Comparison of ENCODE assay signal across 8 cellular contexts in genomic region chr11:18720086-18720810, GRCh38. TPM values are rescaled to one million over a fixed set of nuclear protein-coding genes. Genes with fewer than 3 reads are reported as not detected.
A peak's percentile ranks its signal among the peaks of the same experiment; 100 is the strongest.
DNase-seq lines count a peak whose midpoint lies in the region; TF ChIP-seq lines count a peak whose summit lies in the region.

No MANE protein-coding gene starts in this region.

- no peak for TF ChIP-seq EP300 in neural cell (conservative IDR thresholded peaks at IDR 0.05; ENCODE audit: poor library complexity, severe bottlenecking)

- H3K4me1 Mint-ChIP-seq in CD4-positive, alpha-beta memory T cell, result peaks cover 5 to 13% (median 7%) of the 10 kb centered on the region in 4 donors

- H3K27me3 ChIP-seq in CD4-positive, alpha-beta memory T cell (ENCODE audit: insufficient read depth, low read length), result no peaks in the 10 kb centered on the region
- no peaks in the 10 kb centered on the region; the same call in 1 of the 2 replicates for H3K27me3 ChIP-seq in MM.1S (replicated peaks; ENCODE audit: insufficient read depth, low read length)
- peaks cover 27% of the 10 kb centered on the region for H3K27me3 ChIP-seq in ectodermal cell (ENCODE audit: control insufficient read depth, insufficient read depth, low read length, poor library complexity, severe bottlenecking)
- peaks cover 9% of the 10 kb centered on the region for H3K27me3 ChIP-seq in neural cell (ENCODE audit: insufficient read depth, low read depth, low read length)

- TF ChIP-seq CTCF in MM.1S (IDR thresholded peaks at IDR 0.05; ENCODE audit: low read length) (no peak), neural cell (IDR thresholded peaks at IDR 0.05; ENCODE audit: poor library complexity, severe bottlenecking) (no peak)

- H3K79me2 ChIP-seq in MM.1S (ENCODE audit: low read length) (no peaks in the 10 kb centered on the region), neural cell (replicated peaks; ENCODE audit: insufficient read depth, low read length) (no peaks in the 10 kb centered on the region)

- CTCF ChIA-PET in CD4-positive, alpha-beta memory T cell (lab: Charles Lee; ENCODE audit: partially characterized antibody), result interaction anchor here (0.6 to 5.2 kb wide), 13 partner anchors 7 to 1443 kb away, joined by 3 to 59 read pairs (median 7); partner anchors contain the start of genes TMEM86A and TSG101

- TF ChIP-seq RAD21 in neural cell (conservative IDR thresholded peaks at IDR 0.05), result no peak

- H3F3A ChIP-seq in MM.1S (ENCODE audit: insufficient read depth, low read length), result peaks cover 7% of the 10 kb centered on the region; the same call in 1 of the 2 replicates
- H3F3A ChIP-seq in neural cell (ENCODE audit: insufficient read depth, low read length, poor library complexity, severe bottlenecking), result no peaks in the 10 kb centered on the region

- H3K4me2 ChIP-seq in MM.1S (ENCODE audit: low read depth, low read length), result peak overlapping the region; percentile 99
- no peak overlapping the region for H3K4me2 ChIP-seq in neural cell (ENCODE audit: low read length)

- H2AFZ ChIP-seq in MM.1S (ENCODE audit: low read length), result peak overlapping the region; percentile 99; the same call in 1 of the 2 replicates
- H2AFZ ChIP-seq in neural cell (ENCODE audit: low read depth, low read length), result no peak overlapping the region

- POLR2A ChIA-PET in CD4-positive, alpha-beta memory T cell (lab: Charles Lee; ENCODE audit: partially characterized antibody), result interaction anchor here (0.8 to 2.8 kb wide), 4 partner anchors 14 to 399 kb away, joined by 3 to 19 read pairs (median 10); partner anchors contain the start of genes HPS5 and TSG101

- DNase-seq in CD4-positive, alpha-beta memory T cell, result no peak
- DNase-seq in MM.1S (no peak), KG1 (lab: John Stamatoyannopoulos, UW) (no peak), NCI-H446 treated with DMSO at 0.1 percent for 48 hours (lab: John Stamatoyannopoulos, UW) (no peak), posterior vena cava (ENCODE audit: low spot score) (no peak), GOT3 (lab: John Stamatoyannopoulos, UW) (no peak)

- H3K27ac Mint-ChIP-seq in CD4-positive, alpha-beta memory T cell, result peak overlapping the region in 4 of 7 donors; percentile 53 to 96 (median 80)

- no peaks in the 10 kb centered on the region for H3K9me3 ChIP-seq in CD4-positive, alpha-beta memory T cell (ENCODE audit: control insufficient read depth in 1 of 2, low read length in 2 of 2)
- H3K9me3 ChIP-seq in MM.1S (replicated peaks; ENCODE audit: insufficient read depth, low read length) (no peaks in the 10 kb centered on the region), ectodermal cell (ENCODE audit: control insufficient read depth, low read length) (no peaks in the 10 kb centered on the region), neural cell (ENCODE audit: low read length) (no peaks in the 10 kb centered on the region)

- peak overlapping the region; percentile 72 to 96 (median 92) for H3K4me3 Mint-ChIP-seq in CD4-positive, alpha-beta memory T cell

- peaks cover 5% of the 10 kb centered on the region for H3K4me1 ChIP-seq in CD4-positive, alpha-beta memory T cell (ENCODE audit: insufficient read depth, low read length)
- no peaks in the 10 kb centered on the region for H3K4me1 ChIP-seq in MM.1S (ENCODE audit: low read length)
- peaks cover 6% of the 10 kb centered on the region for H3K4me1 ChIP-seq in ectodermal cell (ENCODE audit: control insufficient read depth, insufficient read depth, low read length)

- whole genome bisulfite sequencing in ectodermal cell, 2 experiments, result 86 to 89% methylated on average over 5 of the region's 5 CpGs

- no peaks in the 10 kb centered on the region for H4K20me1 ChIP-seq in MM.1S (ENCODE audit: insufficient read depth, low read length)
- H4K20me1 ChIP-seq in neural cell (ENCODE audit: insufficient read depth), result no peaks in the 10 kb centered on the region

- H3K36me3 ChIP-seq in CD4-positive, alpha-beta memory T cell (ENCODE audit: insufficient read depth, low read length), result no peaks in the 10 kb centered on the region
- no peaks in the 10 kb centered on the region for H3K36me3 ChIP-seq in MM.1S (replicated peaks; ENCODE audit: insufficient read depth, low read length)
- no peaks in the 10 kb centered on the region for H3K36me3 ChIP-seq in ectodermal cell (ENCODE audit: control insufficient read depth, insufficient read depth, low read length)
- no peaks in the 10 kb centered on the region for H3K36me3 ChIP-seq in neural cell (ENCODE audit: insufficient read depth, low read length)

- no peak overlapping the region for H3K4me3 ChIP-seq in CD4-positive, alpha-beta memory T cell (ENCODE audit: low read length in 2 of 2)
- H3K4me3 ChIP-seq in MM.1S (ENCODE audit: low read length) (no peak overlapping the region), ectodermal cell (ENCODE audit: insufficient read depth, low read depth, low read length) (peak overlapping the region; percentile 58), neural cell (ENCODE audit: low read length) (no peak overlapping the region)

- H3K36me3 Mint-ChIP-seq in CD4-positive, alpha-beta memory T cell, result no peaks in the 10 kb centered on the region

- H3K27ac ChIP-seq in CD4-positive, alpha-beta memory T cell (ENCODE audit: low read depth, low read length), result no peak overlapping the region
- H3K27ac ChIP-seq in MM.1S (ENCODE audit: low read length) (no peak overlapping the region), ectodermal cell (ENCODE audit: insufficient read depth, low read depth, low read length, poor library complexity, severe bottlenecking) (no peak overlapping the region), neural cell (ENCODE audit: low read length) (no peak overlapping the region)

- H3K9me3 Mint-ChIP-seq in CD4-positive, alpha-beta memory T cell, result no peaks in the 10 kb centered on the region

- H3K27me3 Mint-ChIP-seq in CD4-positive, alpha-beta memory T cell, result no peaks in the 10 kb centered on the region

- intact Hi-C loops in CD4-positive, alpha-beta memory T cell (cut with micrococcal nuclease), result loop anchor here (2.0 to 5.0 kb wide), 4 partner anchors 21 to 193 kb away; partner anchors contain the start of genes TMEM86A, TSG101 and UEVLD
- intact Hi-C loops in posterior vena cava (cut with DNase I), result no loop called here

- no peak overlapping the region for H3K9ac ChIP-seq in MM.1S (ENCODE audit: low read length)
- peak overlapping the region; percentile 55 for H3K9ac ChIP-seq in neural cell (ENCODE audit: low read length)

- H3K9me2 ChIP-seq in MM.1S (replicated peaks; ENCODE audit: insufficient read depth, low read length) (no peaks in the 10 kb centered on the region), neural cell (ENCODE audit: insufficient read depth, low read length) (no peaks in the 10 kb centered on the region)

TF ChIP-seq in neural cell, 6 proteins besides CTCF, POLR2A, EP300 and RAD21:
- no peak for TF ChIP-seq REST (IDR thresholded peaks at IDR 0.05; ENCODE audit: borderline replicate concordance)
- no peak for TF ChIP-seq EZH2 (IDR thresholded peaks at IDR 0.05; ENCODE audit: borderline replicate concordance, insufficient read depth, low read length, poor library complexity, severe bottlenecking)
- no peak for TF ChIP-seq POLR2AphosphoS5 (IDR thresholded peaks at IDR 0.05)
- no peak for TF ChIP-seq TAF1 (IDR thresholded peaks at IDR 0.05; ENCODE audit: low read depth)
- no peak for TF ChIP-seq SMC3 (conservative IDR thresholded peaks at IDR 0.05; ENCODE audit: poor library complexity)
- no peak for TF ChIP-seq MXI1 (conservative IDR thresholded peaks at IDR 0.05; ENCODE audit: poor library complexity, severe bottlenecking)

RNA-seq across cellular contexts. Expression of gene IGSF22, which starts 5.7 kb away (rescaled TPM):
- total RNA-seq in CD4-positive, alpha-beta memory T cell, result 1 to 10 TPM; 5.3 to 8.0 TPM
- polyA plus RNA-seq in CD4-positive, alpha-beta memory T cell, result 1 to 10 TPM; 4.6 to 5.8 TPM
- polyA plus RNA-seq in ectodermal cell (2013, experiment 1 of 4), result 0.13 TPM
- 0.46 TPM for polyA plus RNA-seq in ectodermal cell (2013, experiment 2 of 4)
- 0.05 TPM for polyA plus RNA-seq in ectodermal cell (2013, experiment 3 of 4)
- 0.08 TPM for polyA plus RNA-seq in ectodermal cell (2013, experiment 4 of 4)
- 0.68 and 0.90 TPM in 2 replicates for polyA plus RNA-seq in neural cell
- 0.24 and 0.35 TPM in 2 replicates for polyA minus RNA-seq in neural cell
- under 1 TPM in 1 of 2 donors, not detected in 1; 0.38 TPM for total RNA-seq in posterior vena cava

RNA-seq across cellular contexts. Expression of gene TMEM86A, which starts 21.7 kb away (rescaled TPM):
- total RNA-seq in CD4-positive, alpha-beta memory T cell, result 1 to 10 TPM; 2.5 to 4.0 TPM
- polyA plus RNA-seq in CD4-positive, alpha-beta memory T cell, result under 1 TPM; 0.76 to 0.88 TPM
- polyA plus RNA-seq in ectodermal cell (2013, experiment 1 of 4), result 1.6 TPM
- polyA plus RNA-seq in ectodermal cell (2013, experiment 2 of 4), result 2.3 TPM
- polyA plus RNA-seq in ectodermal cell (2013, experiment 3 of 4), result 1.4 TPM
- polyA plus RNA-seq in ectodermal cell (2013, experiment 4 of 4), result 1.7 TPM
- 3.3 and 4.4 TPM in 2 replicates for polyA plus RNA-seq in neural cell
- 7.8 and 8.8 TPM in 2 replicates for polyA minus RNA-seq in neural cell
- 1 to 10 TPM; 2.2 to 4.0 TPM for total RNA-seq in posterior vena cava

Comparison
In these comparisons a context has a peak if more than half of its experiments do, and no peak if none do; other contexts are left out.
1. RNA of gene IGSF22, which starts 5.7 kb away (total RNA-seq): 5.3 to 8.0 TPM in CD4-positive, alpha-beta memory T cell; 0.38 TPM in posterior vena cava; every median in the first group is over 4 times any median in the second.